Comparison of ENCODE assay signal across 21 cellular contexts in the genomic region with DNA sequence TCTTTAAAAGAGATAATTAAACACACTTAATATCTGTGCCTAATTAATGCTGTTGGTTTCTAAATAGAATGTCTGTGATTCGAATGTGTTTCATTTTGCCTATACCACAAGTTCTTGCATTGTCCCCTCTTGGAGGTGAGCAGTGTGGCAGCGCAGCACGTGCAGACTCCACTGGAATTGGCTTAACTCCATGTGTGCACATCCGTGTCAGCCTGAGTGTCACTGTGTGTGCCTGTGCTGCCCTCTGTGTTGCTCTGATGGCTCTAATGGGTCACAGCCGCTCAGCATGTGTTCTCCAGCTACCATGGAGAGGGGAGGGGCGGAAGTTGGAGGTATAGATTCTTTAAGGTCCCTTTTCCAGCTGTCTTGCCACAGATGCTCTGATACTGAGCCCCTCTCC.
"Had no signal": no experiment of that assay in that cellular context is flagged by ENCODE, and none has a peak within 500 bp of the region (broad histone marks: within the 10 kb centered on the region; RNA-seq: fewer than 3 reads in every experiment).

No MANE protein-coding gene starts in this region.

- H3K27ac Mint-ChIP-seq: activated naive CD8-positive, alpha-beta T cell; mesothelial cell of epicardium had no signal

- H3K9me3 ChIP-seq: body of pancreas, lower lobe of right lung, sigmoid colon, stomach, thyroid gland had no signal

- H3K27me3 ChIP-seq: body of pancreas, sigmoid colon, stomach, thyroid gland had no signal

- DNase-seq: activated CD4-positive, alpha-beta memory T cell treated with anti-CD3 and anti-CD28 coated beads, Interleukin-2, amount 10 ng/mL, durations not matched to agents 7 days and 5 days; activated CD4-positive, CD25-positive, alpha-beta regulatory T cell treated with anti-CD3 and anti-CD28 coated beads, Interleukin-2, amount 50 U/mL, for 72 hours; activated CD8-positive, alpha-beta memory T cell treated with anti-CD3 and anti-CD28 coated beads, Interleukin-2, amount 50 U/mL, for 4 hours; activated effector memory CD4-positive, alpha-beta T cell treated with anti-CD3 and anti-CD28 coated beads, Interleukin-2, amount 50 U/mL, for 16 hours; activated T-cell treated with anti-CD3 and anti-CD28 coated beads, Interleukin-2, amount 50 U/mL, for 48 hours; amniotic stem cell; body of pancreas; cortex of kidney; effector memory CD8-positive, alpha-beta T cell; foreskin melanocyte; left colon; lower lobe of right lung; sigmoid colon; stimulated activated CD4-positive, alpha-beta T cell treated with anti-CD3 and anti-CD28 coated beads, Interleukin-1b, Interleukin-23, amount 100 ng/mL, for 48 hours; stomach; SW 1271; thyroid gland had no signal

- H3K4me1 Mint-ChIP-seq: mesothelial cell of epicardium had no signal

- ATAC-seq: body of pancreas; effector memory CD8-positive, alpha-beta T cell; left colon; lower lobe of right lung had no signal

- H3K4me1 ChIP-seq: body of pancreas, lower lobe of right lung, stomach, thyroid gland had no signal

- H3K27me3 Mint-ChIP-seq: activated CD4-positive, alpha-beta memory T cell treated with anti-CD3 and anti-CD28 coated beads, Interleukin-2, amount 10 ng/mL, durations not matched to agents 7 days and 5 days; activated naive CD8-positive, alpha-beta T cell; central memory CD8-positive, alpha-beta T cell; effector memory CD8-positive, alpha-beta T cell had no signal

- H3K4me3 ChIP-seq: body of pancreas, lower lobe of right lung, sigmoid colon, stomach, thyroid gland had no signal

- H3K9me3 Mint-ChIP-seq: activated CD4-positive, alpha-beta memory T cell treated with anti-CD3 and anti-CD28 coated beads, Interleukin-2, amount 10 ng/mL, durations not matched to agents 7 days and 5 days; central memory CD8-positive, alpha-beta T cell; effector memory CD8-positive, alpha-beta T cell; mesothelial cell of epicardium; neural crest cell had no signal

- H3K4me3 Mint-ChIP-seq: activated CD4-positive, alpha-beta memory T cell treated with anti-CD3 and anti-CD28 coated beads, Interleukin-2, amount 10 ng/mL, durations not matched to agents 7 days and 5 days; activated naive CD8-positive, alpha-beta T cell; central memory CD8-positive, alpha-beta T cell; effector memory CD8-positive, alpha-beta T cell; mesothelial cell of epicardium; neural crest cell had no signal

- H3K27ac ChIP-seq: body of pancreas, lower lobe of right lung, stomach, thyroid gland had no signal
